2 cellular contexts compared by ENCODE assay signal in the genomic region with DNA sequence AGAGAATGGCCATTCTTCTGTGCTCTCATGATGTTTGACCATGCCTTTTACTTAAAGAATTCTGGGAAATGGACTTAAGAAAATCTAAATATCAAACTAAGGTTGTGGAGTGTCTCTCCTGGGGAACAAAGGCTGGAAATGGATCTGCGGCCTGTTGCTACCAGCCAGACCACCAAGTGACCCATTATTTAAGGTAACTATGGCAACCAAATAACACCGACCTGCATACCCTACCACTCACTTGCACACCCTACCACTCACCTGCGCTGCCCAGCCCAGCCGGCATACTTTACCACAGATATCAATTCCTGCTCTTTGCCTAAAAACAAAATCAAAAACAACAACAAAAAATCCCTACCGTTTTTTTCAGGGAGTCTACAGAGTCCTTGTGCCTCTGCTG.
TF ChIP-seq lines count a peak whose summit lies in the region.

No MANE protein-coding gene starts in this region.

TF ChIP-seq in GM23338, 12 proteins besides CTCF, POLR2A, EP300 and RAD21 (continued from another document):
- TF ChIP-seq, protein P1, sequence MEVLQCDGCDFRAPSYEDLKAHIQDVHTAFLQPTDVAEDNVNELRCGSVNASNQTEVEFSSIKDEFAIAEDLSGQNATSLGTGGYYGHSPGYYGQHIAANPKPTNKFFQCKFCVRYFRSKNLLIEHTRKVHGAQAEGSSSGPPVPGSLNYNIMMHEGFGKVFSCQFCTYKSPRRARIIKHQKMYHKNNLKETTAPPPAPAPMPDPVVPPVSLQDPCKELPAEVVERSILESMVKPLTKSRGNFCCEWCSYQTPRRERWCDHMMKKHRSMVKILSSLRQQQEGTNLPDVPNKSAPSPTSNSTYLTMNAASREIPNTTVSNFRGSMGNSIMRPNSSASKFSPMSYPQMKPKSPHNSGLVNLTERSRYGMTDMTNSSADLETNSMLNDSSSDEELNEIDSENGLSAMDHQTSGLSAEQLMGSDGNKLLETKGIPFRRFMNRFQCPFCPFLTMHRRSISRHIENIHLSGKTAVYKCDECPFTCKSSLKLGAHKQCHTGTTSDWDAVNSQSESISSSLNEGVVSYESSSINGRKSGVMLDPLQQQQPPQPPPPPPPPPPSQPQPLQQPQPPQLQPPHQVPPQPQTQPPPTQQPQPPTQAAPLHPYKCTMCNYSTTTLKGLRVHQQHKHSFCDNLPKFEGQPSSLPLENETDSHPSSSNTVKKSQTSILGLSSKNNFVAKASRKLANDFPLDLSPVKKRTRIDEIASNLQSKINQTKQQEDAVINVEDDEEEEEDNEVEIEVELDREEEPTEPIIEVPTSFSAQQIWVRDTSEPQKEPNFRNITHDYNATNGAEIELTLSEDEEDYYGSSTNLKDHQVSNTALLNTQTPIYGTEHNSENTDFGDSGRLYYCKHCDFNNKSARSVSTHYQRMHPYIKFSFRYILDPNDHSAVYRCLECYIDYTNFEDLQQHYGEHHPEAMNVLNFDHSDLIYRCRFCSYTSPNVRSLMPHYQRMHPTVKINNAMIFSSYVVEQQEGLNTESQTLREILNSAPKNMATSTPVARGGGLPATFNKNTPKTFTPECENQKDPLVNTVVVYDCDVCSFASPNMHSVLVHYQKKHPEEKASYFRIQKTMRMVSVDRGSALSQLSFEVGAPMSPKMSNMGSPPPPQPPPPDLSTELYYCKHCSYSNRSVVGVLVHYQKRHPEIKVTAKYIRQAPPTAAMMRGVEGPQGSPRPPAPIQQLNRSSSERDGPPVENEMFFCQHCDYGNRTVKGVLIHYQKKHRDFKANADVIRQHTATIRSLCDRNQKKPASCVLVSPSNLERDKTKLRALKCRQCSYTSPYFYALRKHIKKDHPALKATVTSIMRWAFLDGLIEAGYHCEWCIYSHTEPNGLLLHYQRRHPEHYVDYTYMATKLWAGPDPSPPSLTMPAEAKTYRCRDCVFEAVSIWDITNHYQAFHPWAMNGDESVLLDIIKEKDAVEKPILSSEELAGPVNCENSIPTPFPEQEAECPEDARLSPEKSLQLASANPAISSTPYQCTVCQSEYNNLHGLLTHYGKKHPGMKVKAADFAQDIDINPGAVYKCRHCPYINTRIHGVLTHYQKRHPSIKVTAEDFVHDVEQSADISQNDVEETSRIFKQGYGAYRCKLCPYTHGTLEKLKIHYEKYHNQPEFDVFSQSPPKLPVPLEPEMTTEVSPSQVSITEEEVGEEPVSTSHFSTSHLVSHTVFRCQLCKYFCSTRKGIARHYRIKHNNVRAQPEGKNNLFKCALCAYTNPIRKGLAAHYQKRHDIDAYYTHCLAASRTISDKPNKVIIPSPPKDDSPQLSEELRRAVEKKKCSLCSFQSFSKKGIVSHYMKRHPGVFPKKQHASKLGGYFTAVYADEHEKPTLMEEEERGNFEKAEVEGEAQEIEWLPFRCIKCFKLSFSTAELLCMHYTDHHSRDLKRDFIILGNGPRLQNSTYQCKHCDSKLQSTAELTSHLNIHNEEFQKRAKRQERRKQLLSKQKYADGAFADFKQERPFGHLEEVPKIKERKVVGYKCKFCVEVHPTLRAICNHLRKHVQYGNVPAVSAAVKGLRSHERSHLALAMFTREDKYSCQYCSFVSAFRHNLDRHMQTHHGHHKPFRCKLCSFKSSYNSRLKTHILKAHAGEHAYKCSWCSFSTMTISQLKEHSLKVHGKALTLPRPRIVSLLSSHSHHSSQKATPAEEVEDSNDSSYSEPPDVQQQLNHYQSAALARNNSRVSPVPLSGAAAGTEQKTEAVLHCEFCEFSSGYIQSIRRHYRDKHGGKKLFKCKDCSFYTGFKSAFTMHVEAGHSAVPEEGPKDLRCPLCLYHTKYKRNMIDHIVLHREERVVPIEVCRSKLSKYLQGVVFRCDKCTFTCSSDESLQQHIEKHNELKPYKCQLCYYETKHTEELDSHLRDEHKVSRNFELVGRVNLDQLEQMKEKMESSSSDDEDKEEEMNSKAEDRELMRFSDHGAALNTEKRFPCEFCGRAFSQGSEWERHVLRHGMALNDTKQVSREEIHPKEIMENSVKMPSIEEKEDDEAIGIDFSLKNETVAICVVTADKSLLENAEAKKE (CRISPR knock-in tag; IDR thresholded peaks at IDR 0.05): no peak
- TF ChIP-seq ETS1 (IDR thresholded peaks at IDR 0.05) (no peak), EZH2phosphoT487 (IDR thresholded peaks at IDR 0.05; ENCODE audit: unreplicated experiment) (no peak), REST (IDR thresholded peaks at IDR 0.05; ENCODE audit: unreplicated experiment) (no peak), STAT1 (IDR thresholded peaks at IDR 0.05; ENCODE audit: unreplicated experiment) (no peak)

TF ChIP-seq in IMR-90, 13 proteins besides CTCF, POLR2A, EP300 and RAD21 (continued from another document):
- TF ChIP-seq, protein P2, sequence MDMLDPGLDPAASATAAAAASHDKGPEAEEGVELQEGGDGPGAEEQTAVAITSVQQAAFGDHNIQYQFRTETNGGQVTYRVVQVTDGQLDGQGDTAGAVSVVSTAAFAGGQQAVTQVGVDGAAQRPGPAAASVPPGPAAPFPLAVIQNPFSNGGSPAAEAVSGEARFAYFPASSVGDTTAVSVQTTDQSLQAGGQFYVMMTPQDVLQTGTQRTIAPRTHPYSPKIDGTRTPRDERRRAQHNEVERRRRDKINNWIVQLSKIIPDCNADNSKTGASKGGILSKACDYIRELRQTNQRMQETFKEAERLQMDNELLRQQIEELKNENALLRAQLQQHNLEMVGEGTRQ (IDR thresholded peaks at IDR 0.05; ENCODE audit: low read depth, low read length): no peak
- TF ChIP-seq MXI1 (IDR thresholded peaks at IDR 0.05; ENCODE audit: borderline replicate concordance, low read depth, low read length): no peak
- TF ChIP-seq MAZ (IDR thresholded peaks at IDR 0.05; ENCODE audit: borderline replicate concordance, low read depth, low read length): no peak
TF ChIP-seq in IMR-90: peak in this region for 0.
